Comparison of ENCODE assay signal across 1 cellular context in genomic region chr21:45836694-45837670, GRCh38.
TF ChIP-seq lines count a peak whose summit lies in the region.

No MANE protein-coding gene starts in this region.

TF ChIP-seq in GM23338, 12 proteins besides CTCF, POLR2A, EP300 and RAD21 (continued from another document):
- TF ChIP-seq, protein P1, sequence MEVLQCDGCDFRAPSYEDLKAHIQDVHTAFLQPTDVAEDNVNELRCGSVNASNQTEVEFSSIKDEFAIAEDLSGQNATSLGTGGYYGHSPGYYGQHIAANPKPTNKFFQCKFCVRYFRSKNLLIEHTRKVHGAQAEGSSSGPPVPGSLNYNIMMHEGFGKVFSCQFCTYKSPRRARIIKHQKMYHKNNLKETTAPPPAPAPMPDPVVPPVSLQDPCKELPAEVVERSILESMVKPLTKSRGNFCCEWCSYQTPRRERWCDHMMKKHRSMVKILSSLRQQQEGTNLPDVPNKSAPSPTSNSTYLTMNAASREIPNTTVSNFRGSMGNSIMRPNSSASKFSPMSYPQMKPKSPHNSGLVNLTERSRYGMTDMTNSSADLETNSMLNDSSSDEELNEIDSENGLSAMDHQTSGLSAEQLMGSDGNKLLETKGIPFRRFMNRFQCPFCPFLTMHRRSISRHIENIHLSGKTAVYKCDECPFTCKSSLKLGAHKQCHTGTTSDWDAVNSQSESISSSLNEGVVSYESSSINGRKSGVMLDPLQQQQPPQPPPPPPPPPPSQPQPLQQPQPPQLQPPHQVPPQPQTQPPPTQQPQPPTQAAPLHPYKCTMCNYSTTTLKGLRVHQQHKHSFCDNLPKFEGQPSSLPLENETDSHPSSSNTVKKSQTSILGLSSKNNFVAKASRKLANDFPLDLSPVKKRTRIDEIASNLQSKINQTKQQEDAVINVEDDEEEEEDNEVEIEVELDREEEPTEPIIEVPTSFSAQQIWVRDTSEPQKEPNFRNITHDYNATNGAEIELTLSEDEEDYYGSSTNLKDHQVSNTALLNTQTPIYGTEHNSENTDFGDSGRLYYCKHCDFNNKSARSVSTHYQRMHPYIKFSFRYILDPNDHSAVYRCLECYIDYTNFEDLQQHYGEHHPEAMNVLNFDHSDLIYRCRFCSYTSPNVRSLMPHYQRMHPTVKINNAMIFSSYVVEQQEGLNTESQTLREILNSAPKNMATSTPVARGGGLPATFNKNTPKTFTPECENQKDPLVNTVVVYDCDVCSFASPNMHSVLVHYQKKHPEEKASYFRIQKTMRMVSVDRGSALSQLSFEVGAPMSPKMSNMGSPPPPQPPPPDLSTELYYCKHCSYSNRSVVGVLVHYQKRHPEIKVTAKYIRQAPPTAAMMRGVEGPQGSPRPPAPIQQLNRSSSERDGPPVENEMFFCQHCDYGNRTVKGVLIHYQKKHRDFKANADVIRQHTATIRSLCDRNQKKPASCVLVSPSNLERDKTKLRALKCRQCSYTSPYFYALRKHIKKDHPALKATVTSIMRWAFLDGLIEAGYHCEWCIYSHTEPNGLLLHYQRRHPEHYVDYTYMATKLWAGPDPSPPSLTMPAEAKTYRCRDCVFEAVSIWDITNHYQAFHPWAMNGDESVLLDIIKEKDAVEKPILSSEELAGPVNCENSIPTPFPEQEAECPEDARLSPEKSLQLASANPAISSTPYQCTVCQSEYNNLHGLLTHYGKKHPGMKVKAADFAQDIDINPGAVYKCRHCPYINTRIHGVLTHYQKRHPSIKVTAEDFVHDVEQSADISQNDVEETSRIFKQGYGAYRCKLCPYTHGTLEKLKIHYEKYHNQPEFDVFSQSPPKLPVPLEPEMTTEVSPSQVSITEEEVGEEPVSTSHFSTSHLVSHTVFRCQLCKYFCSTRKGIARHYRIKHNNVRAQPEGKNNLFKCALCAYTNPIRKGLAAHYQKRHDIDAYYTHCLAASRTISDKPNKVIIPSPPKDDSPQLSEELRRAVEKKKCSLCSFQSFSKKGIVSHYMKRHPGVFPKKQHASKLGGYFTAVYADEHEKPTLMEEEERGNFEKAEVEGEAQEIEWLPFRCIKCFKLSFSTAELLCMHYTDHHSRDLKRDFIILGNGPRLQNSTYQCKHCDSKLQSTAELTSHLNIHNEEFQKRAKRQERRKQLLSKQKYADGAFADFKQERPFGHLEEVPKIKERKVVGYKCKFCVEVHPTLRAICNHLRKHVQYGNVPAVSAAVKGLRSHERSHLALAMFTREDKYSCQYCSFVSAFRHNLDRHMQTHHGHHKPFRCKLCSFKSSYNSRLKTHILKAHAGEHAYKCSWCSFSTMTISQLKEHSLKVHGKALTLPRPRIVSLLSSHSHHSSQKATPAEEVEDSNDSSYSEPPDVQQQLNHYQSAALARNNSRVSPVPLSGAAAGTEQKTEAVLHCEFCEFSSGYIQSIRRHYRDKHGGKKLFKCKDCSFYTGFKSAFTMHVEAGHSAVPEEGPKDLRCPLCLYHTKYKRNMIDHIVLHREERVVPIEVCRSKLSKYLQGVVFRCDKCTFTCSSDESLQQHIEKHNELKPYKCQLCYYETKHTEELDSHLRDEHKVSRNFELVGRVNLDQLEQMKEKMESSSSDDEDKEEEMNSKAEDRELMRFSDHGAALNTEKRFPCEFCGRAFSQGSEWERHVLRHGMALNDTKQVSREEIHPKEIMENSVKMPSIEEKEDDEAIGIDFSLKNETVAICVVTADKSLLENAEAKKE (CRISPR knock-in tag; IDR thresholded peaks at IDR 0.05) = no peak
- TF ChIP-seq EZH2 (IDR thresholded peaks at IDR 0.05; ENCODE audit: low read depth, unreplicated experiment) (no peak), NANOG (IDR thresholded peaks at IDR 0.05; ENCODE audit: borderline replicate concordance) (no peak)
TF ChIP-seq in GM23338: peak in this region for 0.
